ENCODE assay signal across 11 cellular contexts in genomic region chr10:29619273-29619672, GRCh38. TPM values are rescaled to one million over a fixed set of nuclear protein-coding genes. Genes with fewer than 3 reads are reported as not detected.
DNase-seq lines count a peak whose midpoint lies in the region; ATAC-seq and TF ChIP-seq lines count a peak whose summit lies in the region.
"Had no signal": no experiment of that assay in that cellular context is flagged by ENCODE, and none has a peak within 500 bp of the region (broad histone marks: within the 10 kb centered on the region; RNA-seq: fewer than 3 reads in every experiment).

No MANE protein-coding gene starts in this region.

- no peaks in the 10 kb centered on the region for H3K36me3 Mint-ChIP-seq in glutamatergic neuron (ENCODE audit: unreplicated experiment)
- H3K36me3 Mint-ChIP-seq: activated naive CD4-positive, alpha-beta T cell treated with anti-CD3 and anti-CD28 coated beads, Interleukin-2, amount 50 U/mL, for 72 hours had no signal

- TF ChIP-seq POLR2A in prostate gland (IDR thresholded peaks at IDR 0.05) = no peak

- H3K27me3 ChIP-seq in SJCRH30 (no peaks in the 10 kb centered on the region), prostate gland (replicated peaks; ENCODE audit: insufficient read depth) (no peaks in the 10 kb centered on the region)

- peaks cover 57% of the 10 kb centered on the region for H3K4me1 Mint-ChIP-seq in glutamatergic neuron (ENCODE audit: low read depth, unreplicated experiment)

- peak overlapping the region; percentile 56 for H3K4me3 Mint-ChIP-seq in glutamatergic neuron (ENCODE audit: unreplicated experiment)

- no peaks in the 10 kb centered on the region for H3K36me3 ChIP-seq in SJCRH30
- no peaks in the 10 kb centered on the region for H3K36me3 ChIP-seq in prostate gland

- peaks cover 8% of the 10 kb centered on the region for H3K27me3 Mint-ChIP-seq in glutamatergic neuron (ENCODE audit: unreplicated experiment)

- peak; percentile 66 for DNase-seq in DMS53 treated with DMSO at 0.1 percent for 48 hours (lab: John Stamatoyannopoulos, UW; ENCODE audit: unreplicated experiment)
- peak; percentile 27 to 67 for DNase-seq in SJCRH30
- DNase-seq in glutamatergic neuron = no peak
- DNase-seq in prostate gland (ENCODE audit: low spot score) = no peak
- DNase-seq in NCI-H187 (lab: John Stamatoyannopoulos, UW) = no peak
- no peak for DNase-seq in hypothalamus (lab: John Stamatoyannopoulos, UW)
- no peak for DNase-seq in NCI-H510A (lab: John Stamatoyannopoulos, UW)
- DNase-seq: NCI-H2081, T1000 had no signal

- H3K4me3 ChIP-seq in SJCRH30 (peak overlapping the region; percentile 52), prostate gland (no peak overlapping the region)

- WGBS in prostate gland = 52% methylated on average over 5 of the region's 5 CpGs

- H3K9me3 ChIP-seq in SJCRH30 (replicated peaks) (no peaks in the 10 kb centered on the region), prostate gland (no peaks in the 10 kb centered on the region)

- peak overlapping the region; percentile 91 for H3K27ac Mint-ChIP-seq in glutamatergic neuron (ENCODE audit: unreplicated experiment)

- H3K4me1 ChIP-seq in SJCRH30 = peaks cover 32% of the 10 kb centered on the region
- no peaks in the 10 kb centered on the region for H3K4me1 ChIP-seq in prostate gland (replicated peaks)

- H3K27ac ChIP-seq in SJCRH30 = peak overlapping the region; percentile 98
- H3K27ac ChIP-seq in prostate gland = peak overlapping the region; percentile 64 to 73

- H3K9me3 Mint-ChIP-seq in glutamatergic neuron (ENCODE audit: unreplicated experiment) = peaks cover 14% of the 10 kb centered on the region
- H3K9me3 Mint-ChIP-seq: activated naive CD4-positive, alpha-beta T cell treated with anti-CD3 and anti-CD28 coated beads, Interleukin-2, amount 50 U/mL, for 72 hours had no signal

- TF ChIP-seq CTCF in glutamatergic neuron (IDR thresholded peaks at IDR 0.05; ENCODE audit: partially characterized antibody, unreplicated experiment) (no peak), prostate gland (IDR thresholded peaks at IDR 0.05) (no peak)

- intact Hi-C loops in prostate gland (cut with DNase I) = no loop called here

- ATAC-seq in HG02763 (IDR thresholded peaks at IDR 0.05; ENCODE audit: unreplicated experiment) = no peak
- ATAC-seq: activated naive CD4-positive, alpha-beta T cell treated with anti-CD3 and anti-CD28 coated beads, Interleukin-2, amount 50 U/mL, for 72 hours had no signal

RNA-seq across cellular contexts. Expression of gene SVIL, which starts 15.5 kb away (rescaled TPM):
- 42.5 and 65.0 TPM in 2 replicates for total RNA-seq in SJCRH30 (2014; rRNA removed; shearing (Covaris generic))
- 117 TPM for total RNA-seq in glutamatergic neuron (ENCODE audit: unreplicated experiment)
- 100 to 1,000 TPM in 1 of 2 donors, 10 to 100 TPM in 1; 92.9 to 524 TPM for total RNA-seq in prostate gland

Comparison
In these comparisons a context has a peak if more than half of its experiments do, and no peak if none do; other contexts are left out.
1. DNase-seq: peak in DMS53 treated with DMSO at 0.1 percent for 48 hours (single experiment) and SJCRH30 (2 of 2); none in glutamatergic neuron (single experiment), prostate gland (single experiment), NCI-H187 (0 of 2), hypothalamus (0 of 51) and NCI-H510A (single experiment).